Comparison of ENCODE assay signal across 8 cellular contexts in the genomic region with DNA sequence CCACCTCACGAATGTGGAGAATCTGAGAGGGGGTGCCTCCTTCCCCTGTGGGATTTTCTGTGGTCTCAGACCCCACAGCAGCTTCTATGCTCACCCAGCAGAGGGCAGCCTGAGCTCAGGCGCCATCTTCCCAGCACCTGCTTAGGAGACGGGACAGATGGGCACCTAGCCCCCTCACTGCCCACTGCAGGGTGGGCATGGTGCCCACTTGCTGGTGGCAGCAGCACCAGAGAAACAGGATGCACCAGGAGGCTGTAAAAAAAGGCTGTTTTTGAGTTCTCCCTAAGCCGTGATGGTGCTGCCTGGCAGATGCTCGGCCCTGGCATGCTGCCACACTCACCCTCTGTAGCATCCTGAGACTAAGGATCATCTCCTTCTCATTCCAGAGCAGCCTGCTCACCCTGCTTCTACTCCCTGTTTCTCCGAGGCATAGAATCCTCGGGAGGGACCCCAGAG. TPM values are rescaled to one million over a fixed set of nuclear protein-coding genes. Genes with fewer than 3 reads are reported as not detected.
DNase-seq lines count a peak whose midpoint lies in the region; ATAC-seq and TF ChIP-seq lines count a peak whose summit lies in the region.

No MANE protein-coding gene starts in this region.

- ATAC-seq in GM21447 (IDR thresholded peaks at IDR 0.05; ENCODE audit: unreplicated experiment), result no peak

- no peaks in the 10 kb centered on the region for H3K9me3 ChIP-seq in left ventricle myocardium inferior (replicated peaks)

- H3K4me3 ChIP-seq in left ventricle myocardium inferior, result peak overlapping the region; percentile 34

- H3K4me1 ChIP-seq in left ventricle myocardium inferior, result peaks cover 40% of the 10 kb centered on the region

- DNase-seq in NCI-H748 (lab: John Stamatoyannopoulos, UW; ENCODE audit: unreplicated experiment) (peak; percentile 40), NCI-H748 treated with DMSO at 0.1 percent for 48 hours (lab: John Stamatoyannopoulos, UW) (no peak), LoVo (ENCODE audit: low spot score) (peak; percentile 54), T-helper 1 cell (peak; percentile 19 to 80 (median 42)), amniotic stem cell (lab: John Stamatoyannopoulos, UW) (peak; percentile 31), left ventricle myocardium inferior (peak; percentile 56), retina (peak; percentile 67)

- H3K27me3 ChIP-seq in left ventricle myocardium inferior (ENCODE audit: low read depth), result peaks cover 15% of the 10 kb centered on the region

- peak overlapping the region; percentile 77 for H3K27ac ChIP-seq in left ventricle myocardium inferior (replicated peaks)

- intact Hi-C loops in left ventricle myocardium inferior (cut with micrococcal nuclease), result loop anchor here (10.0 kb wide), 2 partner anchors 58 to 98 kb away; a partner anchor contains a TSS

- peak; percentile 89 for TF ChIP-seq CTCF in left ventricle myocardium inferior (IDR thresholded peaks at IDR 0.05; ENCODE audit: borderline replicate concordance)

- H3K36me3 ChIP-seq in left ventricle myocardium inferior, result no peaks in the 10 kb centered on the region

RNA-seq across cellular contexts. Expression of a gene that starts 19.1 kb away (rescaled TPM):
- 10.5 TPM for total RNA-seq in left ventricle myocardium inferior

RNA-seq across cellular contexts. Expression of a gene that starts 42.2 kb away (rescaled TPM):
- 19.2 TPM for total RNA-seq in left ventricle myocardium inferior
